ENCODE assay signal across 13 cellular contexts in the genomic region with DNA sequence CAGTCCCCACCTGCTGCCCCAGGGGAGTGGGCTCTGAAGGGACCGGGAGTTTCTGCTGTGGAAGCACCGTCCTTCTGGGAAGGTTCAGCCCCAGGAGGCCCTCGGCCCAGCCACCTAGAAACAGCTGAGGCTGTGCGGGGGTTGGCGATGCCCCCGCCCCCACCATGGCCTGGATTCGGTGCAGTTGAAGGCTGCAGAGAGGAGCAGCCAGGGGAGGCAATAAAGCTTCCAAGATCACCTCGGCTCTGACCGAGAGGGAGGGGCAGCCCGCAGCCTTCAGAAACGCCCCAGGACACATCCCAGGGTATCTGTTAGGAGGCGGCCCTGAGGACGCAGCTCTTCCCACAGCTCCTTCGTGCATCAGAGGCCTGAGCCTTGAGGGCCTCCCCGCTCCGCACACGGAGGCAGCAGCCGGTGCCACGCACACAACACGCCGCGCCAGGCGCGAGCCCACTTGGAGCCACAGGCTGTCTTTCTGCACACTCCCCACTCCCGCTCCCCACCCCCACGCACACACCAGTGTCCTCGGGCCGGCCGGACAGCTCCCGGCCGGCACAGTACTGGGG. TPM values are rescaled to one million over a fixed set of nuclear protein-coding genes. Genes with fewer than 3 reads are reported as not detected.
DNase-seq lines count a peak whose midpoint lies in the region; ATAC-seq and TF ChIP-seq lines count a peak whose summit lies in the region.
"Had no signal": no experiment of that assay in that cellular context is flagged by ENCODE, and none has a peak within 500 bp of the region (broad histone marks: within the 10 kb centered on the region; RNA-seq: fewer than 3 reads in every experiment).

No MANE protein-coding gene starts in this region.

- POLR2A ChIA-PET in activated CD8-positive, alpha-beta T cell treated with anti-CD3 and anti-CD28 coated beads, Interleukin-2, amount 10 ng/mL, durations not matched to agents 7 days and 5 days (lab: Charles Lee) = no interaction called here

- H3K27ac ChIP-seq in vagina = no peak overlapping the region

- H3K36me3 ChIP-seq in endocrine pancreas (ENCODE audit: control insufficient read depth, insufficient read depth, low read length) = no peaks in the 10 kb centered on the region
- H3K36me3 ChIP-seq in vagina = no peaks in the 10 kb centered on the region

- H3K4me1 Mint-ChIP-seq in natural killer cell treated with Interleukin-12 subunit alpha and Interleukin-12 subunit beta and Interleukin-15 and Interleukin-18, amount 100 ng/mL, for 72 hours (ENCODE audit: low read depth in 2 of 2) = no peaks in the 10 kb centered on the region
- no peaks in the 10 kb centered on the region for H3K4me1 Mint-ChIP-seq in natural killer cell
- H3K4me1 Mint-ChIP-seq in nephron = peaks cover 14% of the 10 kb centered on the region
- no peaks in the 10 kb centered on the region for H3K4me1 Mint-ChIP-seq in activated CD8-positive, alpha-beta T cell treated with anti-CD3 and anti-CD28 coated beads, Interleukin-2, amount 10 ng/mL, durations not matched to agents 7 days and 5 days (ENCODE audit: low read depth)
- H3K4me1 Mint-ChIP-seq: naive thymus-derived CD4-positive, alpha-beta T cell had no signal

- peak overlapping the region; percentile 23 for H3K9ac ChIP-seq in endocrine pancreas (ENCODE audit: control insufficient read depth, insufficient read depth, low read length)

- peaks cover 0 to 6% of the 10 kb centered on the region in 2 donors for H3K27me3 Mint-ChIP-seq in natural killer cell treated with Interleukin-12 subunit alpha and Interleukin-12 subunit beta and Interleukin-15 and Interleukin-18, amount 100 ng/mL, for 72 hours
- peaks cover 5 to 12% of the 10 kb centered on the region in 2 donors for H3K27me3 Mint-ChIP-seq in natural killer cell (ENCODE audit: low read depth in 2 of 2)
- H3K27me3 Mint-ChIP-seq in nephron (ENCODE audit: low read depth) = peaks cover 11% of the 10 kb centered on the region
- peaks cover 12% of the 10 kb centered on the region for H3K27me3 Mint-ChIP-seq in activated CD8-positive, alpha-beta T cell treated with anti-CD3 and anti-CD28 coated beads, Interleukin-2, amount 10 ng/mL, durations not matched to agents 7 days and 5 days (ENCODE audit: low read depth)

- ATAC-seq in natural killer cell treated with Interleukin-12 subunit alpha and Interleukin-12 subunit beta and Interleukin-15 and Interleukin-18, amount 100 ng/mL, for 72 hours = no peak
- ATAC-seq in natural killer cell = no peak
- no peak for ATAC-seq in activated CD8-positive, alpha-beta T cell treated with anti-CD3 and anti-CD28 coated beads, Interleukin-2, amount 10 ng/mL, durations not matched to agents 7 days and 5 days
- ATAC-seq: naive thymus-derived CD4-positive, alpha-beta T cell had no signal

- TF ChIP-seq POLR2A in vagina (IDR thresholded peaks at IDR 0.05) = no peak

- peak; percentile 31 for DNase-seq in natural killer cell treated with Interleukin-12 subunit alpha and Interleukin-12 subunit beta and Interleukin-15 and Interleukin-18, amount 100 ng/mL, for 72 hours (ENCODE audit: low spot score)
- DNase-seq in natural killer cell = no peak
- no peak for DNase-seq in vagina (ENCODE audit: extremely low spot score in 2 of 2)
- DNase-seq in NCI-H1694 (lab: John Stamatoyannopoulos, UW) = no peak
- no peak for DNase-seq in HCEC 1CT
- DNase-seq in activated CD8-positive, alpha-beta T cell treated with anti-CD3 and anti-CD28 coated beads, Interleukin-2, amount 10 ng/mL, durations not matched to agents 7 days and 5 days = no peak
- DNase-seq: MM.1S; naive thymus-derived CD4-positive, alpha-beta T cell; stimulated activated CD4-positive, alpha-beta T cell treated with anti-CD3 and anti-CD28 coated beads, Interleukin-15, amount 100 ng/mL, for 24 hours; stimulated activated CD8-positive, alpha-beta memory T cell treated with anti-CD3 and anti-CD28 coated beads, Interleukin-4, amount 100 ng/mL, for 48 hours had no signal

- H3K27me3 ChIP-seq in endocrine pancreas (ENCODE audit: control insufficient read depth, insufficient read depth, low read length) (no peaks in the 10 kb centered on the region), vagina (no peaks in the 10 kb centered on the region)

- H3K36me3 Mint-ChIP-seq in natural killer cell treated with Interleukin-12 subunit alpha and Interleukin-12 subunit beta and Interleukin-15 and Interleukin-18, amount 100 ng/mL, for 72 hours = no peaks in the 10 kb centered on the region
- H3K36me3 Mint-ChIP-seq in natural killer cell (no peaks in the 10 kb centered on the region), nephron (ENCODE audit: low read depth) (peaks cover 4% of the 10 kb centered on the region)
- H3K36me3 Mint-ChIP-seq in activated CD8-positive, alpha-beta T cell treated with anti-CD3 and anti-CD28 coated beads, Interleukin-2, amount 10 ng/mL, durations not matched to agents 7 days and 5 days (ENCODE audit: low read depth) = no peaks in the 10 kb centered on the region
- H3K36me3 Mint-ChIP-seq: naive thymus-derived CD4-positive, alpha-beta T cell had no signal

- H3K4me1 ChIP-seq in endocrine pancreas (ENCODE audit: control insufficient read depth, insufficient read depth, low read length) (no peaks in the 10 kb centered on the region), vagina (peaks cover 16% of the 10 kb centered on the region)

- no peak overlapping the region for H3K4me3 Mint-ChIP-seq in natural killer cell treated with Interleukin-12 subunit alpha and Interleukin-12 subunit beta and Interleukin-15 and Interleukin-18, amount 100 ng/mL, for 72 hours
- H3K4me3 Mint-ChIP-seq in natural killer cell (no peak overlapping the region), nephron (peak overlapping the region; percentile 78 to 82 (median 81))
- H3K4me3 Mint-ChIP-seq in activated CD8-positive, alpha-beta T cell treated with anti-CD3 and anti-CD28 coated beads, Interleukin-2, amount 10 ng/mL, durations not matched to agents 7 days and 5 days = no peak overlapping the region

- no peak for TF ChIP-seq CTCF in natural killer cell (IDR thresholded peaks at IDR 0.05)
- no peak for TF ChIP-seq CTCF in nephron (IDR thresholded peaks at IDR 0.05; ENCODE audit: unreplicated experiment in 3 of 3)
- no peak for TF ChIP-seq CTCF in vagina (IDR thresholded peaks at IDR 0.05)

- H3K27ac Mint-ChIP-seq in natural killer cell treated with Interleukin-12 subunit alpha and Interleukin-12 subunit beta and Interleukin-15 and Interleukin-18, amount 100 ng/mL, for 72 hours = no peak overlapping the region
- no peak overlapping the region for H3K27ac Mint-ChIP-seq in natural killer cell
- H3K27ac Mint-ChIP-seq in nephron = no peak overlapping the region
- no peak overlapping the region for H3K27ac Mint-ChIP-seq in activated CD8-positive, alpha-beta T cell treated with anti-CD3 and anti-CD28 coated beads, Interleukin-2, amount 10 ng/mL, durations not matched to agents 7 days and 5 days
- H3K27ac Mint-ChIP-seq: naive thymus-derived CD4-positive, alpha-beta T cell; T-helper 2 cell treated with Interferon-gamma antibody and Interleukin-4, amounts not matched to agents 5 μg/mL and 100 μg/mL, for 36 hours had no signal

- H3K9me3 ChIP-seq in endocrine pancreas (ENCODE audit: control insufficient read depth, low read length) = no peaks in the 10 kb centered on the region
- no peaks in the 10 kb centered on the region for H3K9me3 ChIP-seq in vagina

- no peaks in the 10 kb centered on the region for H3K9me3 Mint-ChIP-seq in natural killer cell treated with Interleukin-12 subunit alpha and Interleukin-12 subunit beta and Interleukin-15 and Interleukin-18, amount 100 ng/mL, for 72 hours
- no peaks in the 10 kb centered on the region for H3K9me3 Mint-ChIP-seq in natural killer cell
- peaks cover 3% of the 10 kb centered on the region for H3K9me3 Mint-ChIP-seq in nephron
- no peaks in the 10 kb centered on the region for H3K9me3 Mint-ChIP-seq in activated CD8-positive, alpha-beta T cell treated with anti-CD3 and anti-CD28 coated beads, Interleukin-2, amount 10 ng/mL, durations not matched to agents 7 days and 5 days (ENCODE audit: insufficient read depth)
- H3K9me3 Mint-ChIP-seq: naive thymus-derived CD4-positive, alpha-beta T cell; T-helper 2 cell treated with Interferon-gamma antibody and Interleukin-4, amounts not matched to agents 5 μg/mL and 100 μg/mL, for 36 hours had no signal

- CTCF ChIA-PET in activated CD8-positive, alpha-beta T cell treated with anti-CD3 and anti-CD28 coated beads, Interleukin-2, amount 10 ng/mL, durations not matched to agents 7 days and 5 days (lab: Charles Lee) = no interaction called here

- no peak overlapping the region for H3K4me3 ChIP-seq in endocrine pancreas (ENCODE audit: control insufficient read depth, insufficient read depth, low read length)
- peak overlapping the region; percentile 58 to 72 for H3K4me3 ChIP-seq in vagina

- intact Hi-C loops in natural killer cell (cut with micrococcal nuclease) = loop anchor here (2.0 kb wide), 1 partner anchor 17 kb away; no protein-coding TSS in a partner anchor
- intact Hi-C loops in vagina (cut with DNase I) = no loop called here

RNA-seq across cellular contexts. Expression of gene KNDC1, which starts 1.6 kb away (rescaled TPM):
- total RNA-seq in natural killer cell treated with Interleukin-12 subunit alpha and Interleukin-12 subunit beta and Interleukin-15 and Interleukin-18, amount 100 ng/mL, for 72 hours = under 1 TPM; 0.05 to 0.36 TPM
- total RNA-seq in natural killer cell = 1 to 10 TPM in 2 of 3 donors, not detected in 1; 2.1 to 5.9 TPM
- 3.4 TPM for total RNA-seq in vagina
- under 1 TPM; 0.21 to 0.32 TPM for total RNA-seq in activated CD8-positive, alpha-beta T cell treated with anti-CD3 and anti-CD28 coated beads, Interleukin-2, amount 10 ng/mL, durations not matched to agents 7 days and 5 days

Comparison
In these comparisons a context has a peak if more than half of its experiments do, and no peak if none do; other contexts are left out.
1. H3K4me3 Mint-ChIP-seq: peak in nephron (3 of 3); none in natural killer cell treated with Interleukin-12 subunit alpha and Interleukin-12 subunit beta and Interleukin-15 and Interleukin-18, amount 100 ng/mL, for 72 hours (single experiment), natural killer cell (single experiment) and activated CD8-positive, alpha-beta T cell treated with anti-CD3 and anti-CD28 coated beads, Interleukin-2, amount 10 ng/mL, durations not matched to agents 7 days and 5 days (single experiment).